1 cellular context compared by ENCODE assay signal in genomic region chr12:96257550-96258392, GRCh38.
A peak's percentile ranks its signal among the peaks of the same experiment; 100 is the strongest.
TF ChIP-seq lines count a peak whose summit lies in the region.

No MANE protein-coding gene starts in this region.

TF ChIP-seq in H1, 55 proteins besides CTCF, POLR2A, EP300 and RAD21:
- TF ChIP-seq, protein P1, sequence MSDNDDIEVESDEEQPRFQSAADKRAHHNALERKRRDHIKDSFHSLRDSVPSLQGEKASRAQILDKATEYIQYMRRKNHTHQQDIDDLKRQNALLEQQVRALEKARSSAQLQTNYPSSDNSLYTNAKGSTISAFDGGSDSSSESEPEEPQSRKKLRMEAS (IDR thresholded peaks at IDR 0.05): no peak
- 0 out of 4 replicates have a peak, but pooled peaks of 1 of the 2 experiments have one; percentile 56 for TF ChIP-seq HDAC2 (IDR thresholded peaks at IDR 0.05; ENCODE audit: borderline replicate concordance in 1 of 2, low read depth in 2 of 2, low read length in 2 of 2)
- TF ChIP-seq RNF2 (IDR thresholded peaks at IDR 0.05; ENCODE audit: borderline replicate concordance, low read depth, low read length, missing control alignments, poor library complexity, severe bottlenecking): no peak
- TF ChIP-seq KDM1A (IDR thresholded peaks at IDR 0.05; ENCODE audit: borderline replicate concordance, low read length): peak; percentile 76
- TF ChIP-seq TCF12 (IDR thresholded peaks at IDR 0.05; ENCODE audit: low read depth, low read length): no peak
- TF ChIP-seq CBX5 (IDR thresholded peaks at IDR 0.05; ENCODE audit: low read depth, low read length): no peak
- no peak for TF ChIP-seq MAFK (IDR thresholded peaks at IDR 0.05; ENCODE audit: low read depth, low read length)
- no peak for TF ChIP-seq POLR2AphosphoS5 (IDR thresholded peaks at IDR 0.05; ENCODE audit: low read depth, low read length)
- no peak for TF ChIP-seq NANOG (IDR thresholded peaks at IDR 0.05; ENCODE audit: insufficient read depth, low read depth, low read length, poor library complexity, severe bottlenecking)
- TF ChIP-seq RFX5 (IDR thresholded peaks at IDR 0.05; ENCODE audit: borderline replicate concordance, low read depth, low read length): no peak
- no peak for TF ChIP-seq POU5F1 (IDR thresholded peaks at IDR 0.05; ENCODE audit: low read depth, low read length)
- no peak for TF ChIP-seq CTBP2 (IDR thresholded peaks at IDR 0.05; ENCODE audit: borderline replicate concordance, insufficient read depth, insufficient read length, low read length)
- no peak for TF ChIP-seq HDAC6 (IDR thresholded peaks at IDR 0.05; ENCODE audit: low read depth, low read length)
- TF ChIP-seq PHF8 (conservative IDR thresholded peaks at IDR 0.05; ENCODE audit: low read depth, low read length): no peak
- TF ChIP-seq YY1 (IDR thresholded peaks at IDR 0.05; ENCODE audit: low read depth, low read length): no peak
